In genomic region chr1:9293512-9294439, GRCh38 we compare ENCODE assay signal across 8 cellular contexts. TPM values are rescaled to one million over a fixed set of nuclear protein-coding genes. Genes with fewer than 3 reads are reported as not detected.
DNase-seq lines count a peak whose midpoint lies in the region.

No MANE protein-coding gene starts in this region.

- DNase-seq in DMS 273 (lab: John Stamatoyannopoulos, UW; ENCODE audit: unreplicated experiment): peak; percentile 55
- no peak for DNase-seq in DMS 273 treated with DMSO at 0.1 percent for 48 hours (lab: John Stamatoyannopoulos, UW)
- DNase-seq in NT2/D1 (ENCODE audit: low read depth, low spot score): no peak
- peak; percentile 37 for DNase-seq in activated naive CD8-positive, alpha-beta T cell treated with anti-CD3 and anti-CD28 coated beads for 36 hours
- DNase-seq in stimulated activated CD4-positive, alpha-beta T cell treated with anti-CD3 and anti-CD28 coated beads, Interleukin-15, amount 100 ng/mL, for 24 hours: peak; percentile 46
- no peak for DNase-seq in pons (ENCODE audit: low spot score)
- DNase-seq in NCI-H2107 (lab: John Stamatoyannopoulos, UW): no peak

- peaks cover 19% of the 10 kb centered on the region for H3K27me3 ChIP-seq in NT2/D1 (ENCODE audit: insufficient read depth, insufficient read length)

- H3K4me3 ChIP-seq in NT2/D1 (ENCODE audit: insufficient read length, low read depth) (peak overlapping the region; percentile 79), iPS-11a (ENCODE audit: low read depth, low read length) (peak overlapping the region; percentile 65)

- H3K9ac ChIP-seq in NT2/D1 (ENCODE audit: insufficient read length, low read depth): peak overlapping the region; percentile 80

- H3K4me1 ChIP-seq in NT2/D1 (ENCODE audit: insufficient read depth, insufficient read length): peaks cover 3% of the 10 kb centered on the region

- H3K9me3 Mint-ChIP-seq in activated naive CD8-positive, alpha-beta T cell treated with anti-CD3 and anti-CD28 coated beads for 36 hours: peaks cover 3% of the 10 kb centered on the region

- H3K9me3 ChIP-seq in NT2/D1 (ENCODE audit: insufficient read depth, low read length): peaks cover 10% of the 10 kb centered on the region

- no peak overlapping the region for H3K27ac Mint-ChIP-seq in activated naive CD8-positive, alpha-beta T cell treated with anti-CD3 and anti-CD28 coated beads for 36 hours

- peaks cover 5% of the 10 kb centered on the region for H3K4me1 Mint-ChIP-seq in activated naive CD8-positive, alpha-beta T cell treated with anti-CD3 and anti-CD28 coated beads for 36 hours

- H3K4me3 Mint-ChIP-seq in activated naive CD8-positive, alpha-beta T cell treated with anti-CD3 and anti-CD28 coated beads for 36 hours: no peak overlapping the region

- H3K36me3 ChIP-seq in NT2/D1 (ENCODE audit: insufficient read depth, insufficient read length, low read length): peaks cover 9% of the 10 kb centered on the region

- H3K27me3 Mint-ChIP-seq in activated naive CD8-positive, alpha-beta T cell treated with anti-CD3 and anti-CD28 coated beads for 36 hours: peaks cover 5% of the 10 kb centered on the region

- H3K36me3 Mint-ChIP-seq in activated naive CD8-positive, alpha-beta T cell treated with anti-CD3 and anti-CD28 coated beads for 36 hours: peaks cover 2% of the 10 kb centered on the region

RNA-seq across cellular contexts. Expression of gene SPSB1, which starts 1.1 kb away (rescaled TPM):
- under 1 TPM; 0.36 to 0.37 TPM for total RNA-seq in activated naive CD8-positive, alpha-beta T cell treated with anti-CD3 and anti-CD28 coated beads for 36 hours

RNA-seq across cellular contexts. Expression of gene H6PD, which starts 59.2 kb away (rescaled TPM):
- total RNA-seq in activated naive CD8-positive, alpha-beta T cell treated with anti-CD3 and anti-CD28 coated beads for 36 hours: 1 to 10 TPM; 5.7 to 5.9 TPM

Comparison
In these comparisons a context has a peak if more than half of its experiments do, and no peak if none do; other contexts are left out.
1. DNase-seq: peak in DMS 273 (single experiment), activated naive CD8-positive, alpha-beta T cell treated with anti-CD3 and anti-CD28 coated beads for 36 hours (single experiment) and stimulated activated CD4-positive, alpha-beta T cell treated with anti-CD3 and anti-CD28 coated beads, Interleukin-15, amount 100 ng/mL, for 24 hours (single experiment); none in DMS 273 treated with DMSO at 0.1 percent for 48 hours (single experiment), NT2/D1 (single experiment), pons (single experiment) and NCI-H2107 (single experiment).